ENCODE assay signal across 8 cellular contexts in the genomic region with DNA sequence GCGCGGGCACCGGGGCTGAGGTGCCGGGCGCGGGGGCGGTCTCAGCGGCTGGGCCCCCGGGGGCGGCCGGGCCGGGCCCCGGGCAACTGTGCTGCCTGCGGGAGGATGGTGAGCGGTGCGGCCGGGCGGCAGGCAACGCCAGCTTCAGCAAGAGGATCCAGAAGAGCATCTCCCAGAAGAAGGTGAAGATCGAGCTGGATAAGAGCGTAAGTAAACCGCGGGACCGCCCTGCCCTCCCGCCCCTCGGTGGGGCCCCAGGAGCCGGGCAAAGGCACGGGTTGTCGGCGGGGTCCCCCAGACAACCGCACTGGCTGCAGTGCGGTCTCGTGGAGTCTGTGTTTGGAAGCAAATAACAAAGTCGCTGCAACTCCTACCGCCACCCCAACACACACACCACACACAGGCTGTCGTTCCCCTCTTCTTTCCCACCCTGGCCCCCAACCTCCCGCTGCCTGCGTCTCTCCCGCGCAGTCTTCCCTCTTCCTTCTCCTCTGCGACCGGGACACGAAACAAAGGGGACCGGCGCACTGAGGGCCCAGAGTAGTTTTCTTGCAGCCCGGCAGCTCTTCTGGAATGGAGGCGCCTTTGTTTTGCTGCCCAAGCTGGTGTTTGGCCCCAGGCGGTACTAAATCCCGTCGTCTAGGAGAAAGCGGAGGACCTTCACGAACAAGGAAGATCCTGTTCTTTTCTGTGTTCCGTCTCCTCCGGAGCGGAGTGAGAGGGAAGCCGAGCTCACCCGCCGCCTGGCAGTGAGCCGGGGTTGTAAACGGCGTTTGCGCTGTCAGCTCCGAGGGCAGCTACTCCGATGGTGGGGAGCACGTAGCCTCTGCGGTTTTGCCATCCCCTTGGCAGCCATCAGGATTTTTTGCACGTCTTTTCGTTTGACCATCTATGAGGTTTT. TPM values are rescaled to one million over a fixed set of nuclear protein-coding genes. Genes with fewer than 3 reads are reported as not detected.
DNase-seq lines count a peak whose midpoint lies in the region; ATAC-seq and TF ChIP-seq lines count a peak whose summit lies in the region.

No MANE protein-coding gene starts in this region.

- POLR2A ChIA-PET in RWPE1 (lab: Yijun Ruan, JAX; ENCODE audit: low non-redundant PET): interaction anchor here (0.6 to 1.3 kb wide), 5 partner anchors 37 to 160 kb away, joined by 3 to 8 read pairs (median 6); partner anchors contain the start of gene HMGB2

- peaks cover 14% of the 10 kb centered on the region for H3K36me3 Mint-ChIP-seq in neural progenitor cell

- H3K4me1 Mint-ChIP-seq in neural progenitor cell: peaks cover 24% of the 10 kb centered on the region

- H3K27me3 ChIP-seq in neural progenitor cell (no peaks in the 10 kb centered on the region), thyroid gland (no peaks in the 10 kb centered on the region)

- H3K36me3 ChIP-seq in neural progenitor cell (peaks cover 19% of the 10 kb centered on the region), thyroid gland (no peaks in the 10 kb centered on the region)

- peak; percentile 21 for ATAC-seq in GM21381 (IDR thresholded peaks at IDR 0.05; ENCODE audit: unreplicated experiment)

- H4K20me1 ChIP-seq in neural progenitor cell (ENCODE audit: low read depth): peaks cover 26% of the 10 kb centered on the region

- peaks cover 57% of the 10 kb centered on the region for H3K79me2 ChIP-seq in neural progenitor cell (ENCODE audit: low read depth)

- H3K9me3 ChIP-seq in neural progenitor cell (ENCODE audit: low read depth): no peaks in the 10 kb centered on the region
- no peaks in the 10 kb centered on the region for H3K9me3 ChIP-seq in thyroid gland

- WGBS in thyroid gland, 2 donors: 0 to 1% methylated on average over 31 to 33 of the region's 68 CpGs

- no peaks in the 10 kb centered on the region for H3K9me3 Mint-ChIP-seq in neural progenitor cell

- TF ChIP-seq CTCF in RWPE1 (conservative IDR thresholded peaks at IDR 0.05; ENCODE audit: low read depth): no peak
- no peak for TF ChIP-seq CTCF in neural progenitor cell (IDR thresholded peaks at IDR 0.05)
- no peak for TF ChIP-seq CTCF in thyroid gland (IDR thresholded peaks at IDR 0.05)

- H3K27ac ChIP-seq in RWPE1 (peak overlapping the region; percentile 99), neural progenitor cell (peak overlapping the region; percentile 83), thyroid gland (peak overlapping the region; percentile 82 to 93 (median 88))

- peak in 1 of 2 donors; percentile 58 for TF ChIP-seq POLR2A in thyroid gland (IDR thresholded peaks at IDR 0.05)

- peak overlapping the region; percentile 98 for H3K27ac Mint-ChIP-seq in neural progenitor cell

- intact Hi-C loops in thyroid gland (cut with DNase I): loop anchor here (2.0 kb wide), 1 partner anchor 39 kb away; no protein-coding TSS in a partner anchor

- H3K4me3 Mint-ChIP-seq in neural progenitor cell: peak overlapping the region; percentile 100

- H3K27me3 Mint-ChIP-seq in neural progenitor cell (ENCODE audit: insufficient read depth, low read depth): peaks cover 6% of the 10 kb centered on the region

- CTCF ChIA-PET in RWPE1 (lab: Yijun Ruan, JAX): interaction anchor here (0.8 to 1.9 kb wide), 2 partner anchors 33 to 70 kb away, joined by 4 to 5 read pairs; no protein-coding TSS in a partner anchor

- peak overlapping the region; percentile 73 for H2AFZ ChIP-seq in neural progenitor cell (replicated peaks)

- peaks cover 49% of the 10 kb centered on the region for H3F3A ChIP-seq in neural progenitor cell (ENCODE audit: low read depth)

- peak overlapping the region; percentile 90 for H3K4me3 ChIP-seq in neural progenitor cell
- H3K4me3 ChIP-seq in thyroid gland (replicated peaks in 1 of 3): peak overlapping the region; percentile 3 to 95 (median 68)

- H3K9ac ChIP-seq in neural progenitor cell: peak overlapping the region; percentile 67

- H3K4me1 ChIP-seq in neural progenitor cell: peaks cover 26% of the 10 kb centered on the region
- peaks cover 6 to 15% of the 10 kb centered on the region in 2 donors for H3K4me1 ChIP-seq in thyroid gland

- H3K4me2 ChIP-seq in neural progenitor cell: peak overlapping the region; percentile 98

- DNase-seq in DMS53 (lab: John Stamatoyannopoulos, UW): peak; percentile 71
- peak; percentile 51 for DNase-seq in HS-5 (ENCODE audit: low read depth)
- DNase-seq in RWPE1 (ENCODE audit: low spot score): peak; percentile 64
- peak; percentile 4 to 25 (median 12) for DNase-seq in activated naive CD4-positive, alpha-beta T cell (lab: John Stamatoyannopoulos, UW)
- peak; percentile 93 for DNase-seq in foreskin melanocyte
- DNase-seq in neural progenitor cell (ENCODE audit: low spot score): peak; percentile 83
- peak; percentile 73 to 75 for DNase-seq in thyroid gland

RNA-seq across cellular contexts. Expression of gene SAP30, which starts 0.8 kb away (rescaled TPM):
- total RNA-seq in neural progenitor cell (ENCODE audit: low replicate concordance) (36.7 and 63.5 TPM in 2 replicates), thyroid gland (10 to 100 TPM; 22.2 to 47.9 (median 29.8) TPM)

RNA-seq across cellular contexts. Expression of gene SCRG1, which starts 27.4 kb away (rescaled TPM):
- total RNA-seq in neural progenitor cell (ENCODE audit: low replicate concordance) (0.37 and 0.40 TPM in 2 replicates), thyroid gland (under 1 TPM in 2 of 4 donors, not detected in 2; 0.11 to 0.27 TPM)

RNA-seq across cellular contexts. Expression of gene HMGB2, which starts 37.4 kb away (rescaled TPM):
- 655 and 1,033 TPM in 2 replicates for total RNA-seq in neural progenitor cell (ENCODE audit: low replicate concordance)
- total RNA-seq in thyroid gland: 10 to 100 TPM; 13.3 to 47.8 (median 30.7) TPM

Comparison
In these comparisons a context has a peak if more than half of its experiments do, and no peak if none do; other contexts are left out.
1. Peak in every context shown above with its lines: DNase-seq, ATAC-seq, H3K4me3 ChIP-seq and H3K27ac ChIP-seq.
2. DNase-seq: peak in every context shown above with its lines; median percentile 93 in foreskin melanocyte; 83 in neural progenitor cell; 74 in thyroid gland; 71 in DMS53; 64 in RWPE1; 51 in HS-5; 12 in activated naive CD4-positive, alpha-beta T cell.
3. RNA of gene HMGB2, which starts 37.4 kb away (total RNA-seq): 655 to 1,033 TPM in neural progenitor cell; 13.3 to 47.8 TPM in thyroid gland; every median in the first group is over 10 times any median in the second.